16 cellular contexts compared by ENCODE assay signal in genomic region chr15:69623521-69624513, GRCh38.
DNase-seq lines count a peak whose midpoint lies in the region; ATAC-seq and TF ChIP-seq lines count a peak whose summit lies in the region.
"Had no signal": no experiment of that assay in that cellular context is flagged by ENCODE, and none has a peak within 500 bp of the region (broad histone marks: within the 10 kb centered on the region; RNA-seq: fewer than 3 reads in every experiment).

No MANE protein-coding gene starts in this region.

- intact Hi-C loops in activated CD8-positive, alpha-beta T cell treated with anti-CD3 and anti-CD28 coated beads for 36 hours (cut with micrococcal nuclease) = no loop called here
- intact Hi-C loops in left cardiac atrium (cut with DNase I) (no loop called here), aorta (cut with DNase I) (no loop called here)

- H3K27me3 Mint-ChIP-seq in activated naive CD8-positive, alpha-beta T cell treated with anti-CD3 and anti-CD28 coated beads, Interleukin-2, amount 50 U/mL, for 24 hours = peaks cover 37% of the 10 kb centered on the region
- H3K27me3 Mint-ChIP-seq in activated naive CD8-positive, alpha-beta T cell treated with anti-CD3 and anti-CD28 coated beads for 36 hours = peaks cover 16% of the 10 kb centered on the region
- H3K27me3 Mint-ChIP-seq in activated CD8-positive, alpha-beta T cell treated with anti-CD3 and anti-CD28 coated beads for 36 hours = peaks cover 3% of the 10 kb centered on the region

- no peak overlapping the region for H3K27ac Mint-ChIP-seq in activated naive CD8-positive, alpha-beta T cell treated with anti-CD3 and anti-CD28 coated beads, Interleukin-2, amount 50 U/mL, for 24 hours
- no peak overlapping the region for H3K27ac Mint-ChIP-seq in activated naive CD8-positive, alpha-beta T cell treated with anti-CD3 and anti-CD28 coated beads for 36 hours
- H3K27ac Mint-ChIP-seq in activated CD8-positive, alpha-beta T cell treated with anti-CD3 and anti-CD28 coated beads for 36 hours = no peak overlapping the region
- H3K27ac Mint-ChIP-seq: HFFc6 had no signal

- H3K4me3 ChIP-seq in fibroblast of mammary gland (ENCODE audit: control insufficient read depth, low read depth, low read length) (no peak overlapping the region), aorta (ENCODE audit: low read length in 2 of 2) (no peak overlapping the region)
- H3K4me3 ChIP-seq: BLaER1, pancreas, thyroid gland had no signal

- peaks cover 21% of the 10 kb centered on the region for H3K4me1 Mint-ChIP-seq in activated naive CD8-positive, alpha-beta T cell treated with anti-CD3 and anti-CD28 coated beads, Interleukin-2, amount 50 U/mL, for 24 hours
- H3K4me1 Mint-ChIP-seq in activated naive CD8-positive, alpha-beta T cell treated with anti-CD3 and anti-CD28 coated beads for 36 hours = peaks cover 5% of the 10 kb centered on the region
- peaks cover 8% of the 10 kb centered on the region for H3K4me1 Mint-ChIP-seq in activated CD8-positive, alpha-beta T cell treated with anti-CD3 and anti-CD28 coated beads for 36 hours (ENCODE audit: low read depth)

- no peaks in the 10 kb centered on the region for H3K9me3 ChIP-seq in aorta (ENCODE audit: control insufficient read depth, low read length)
- H3K9me3 ChIP-seq: pancreas, thyroid gland had no signal

- H3K36me3 Mint-ChIP-seq in activated naive CD8-positive, alpha-beta T cell treated with anti-CD3 and anti-CD28 coated beads, Interleukin-2, amount 50 U/mL, for 24 hours (ENCODE audit: low read depth) = no peaks in the 10 kb centered on the region
- H3K36me3 Mint-ChIP-seq in activated naive CD8-positive, alpha-beta T cell treated with anti-CD3 and anti-CD28 coated beads for 36 hours = no peaks in the 10 kb centered on the region
- H3K36me3 Mint-ChIP-seq in activated CD8-positive, alpha-beta T cell treated with anti-CD3 and anti-CD28 coated beads for 36 hours (ENCODE audit: low read depth) = no peaks in the 10 kb centered on the region

- H3K27me3 ChIP-seq in aorta (ENCODE audit: control insufficient read depth in 1 of 2, insufficient read depth in 2 of 2, low read length in 1 of 2) = no peaks in the 10 kb centered on the region
- H3K27me3 ChIP-seq: BLaER1, pancreas, thyroid gland had no signal

- no peaks in the 10 kb centered on the region for H3K4me1 ChIP-seq in aorta (ENCODE audit: control insufficient read depth in 1 of 2, insufficient read depth in 2 of 2, low read length in 2 of 2)
- H3K4me1 ChIP-seq: pancreas, thyroid gland had no signal

- H3K36me3 ChIP-seq in aorta (ENCODE audit: control insufficient read depth in 1 of 2, insufficient read depth in 2 of 2, low read length in 1 of 2) = no peaks in the 10 kb centered on the region
- H3K36me3 ChIP-seq: BLaER1, pancreas, thyroid gland had no signal

- no peak for TF ChIP-seq CTCF in activated CD8-positive, alpha-beta T cell treated with anti-CD3 and anti-CD28 coated beads for 36 hours (IDR thresholded peaks at IDR 0.05)
- no peak for TF ChIP-seq CTCF in fibroblast of mammary gland (conservative IDR thresholded peaks at IDR 0.05; ENCODE audit: control insufficient read depth, insufficient read depth, low read depth, low read length)

- WGBS in aorta, 2 donors = 55 to 60% methylated on average over 3 of the region's 3 CpGs

- CTCF ChIA-PET in activated CD8-positive, alpha-beta T cell treated with anti-CD3 and anti-CD28 coated beads for 36 hours (lab: Charles Lee) = interaction anchor here (1.3 kb wide), 1 partner anchor 33 kb away, joined by 3 read pairs; no protein-coding TSS in a partner anchor

- H3K9me3 Mint-ChIP-seq in activated naive CD8-positive, alpha-beta T cell treated with anti-CD3 and anti-CD28 coated beads, Interleukin-2, amount 50 U/mL, for 24 hours = no peaks in the 10 kb centered on the region
- H3K9me3 Mint-ChIP-seq in activated naive CD8-positive, alpha-beta T cell treated with anti-CD3 and anti-CD28 coated beads for 36 hours = no peaks in the 10 kb centered on the region
- H3K9me3 Mint-ChIP-seq in activated CD8-positive, alpha-beta T cell treated with anti-CD3 and anti-CD28 coated beads for 36 hours = no peaks in the 10 kb centered on the region
- H3K9me3 Mint-ChIP-seq: HFFc6 had no signal

- POLR2A ChIA-PET in activated CD8-positive, alpha-beta T cell treated with anti-CD3 and anti-CD28 coated beads for 36 hours (lab: Charles Lee) = no interaction called here

- DNase-seq in activated naive CD8-positive, alpha-beta T cell treated with anti-CD3 and anti-CD28 coated beads, Interleukin-2, amount 50 U/mL, for 24 hours = no peak
- DNase-seq in activated naive CD8-positive, alpha-beta T cell treated with anti-CD3 and anti-CD28 coated beads for 36 hours = no peak
- DNase-seq in activated CD8-positive, alpha-beta T cell treated with anti-CD3 and anti-CD28 coated beads for 36 hours = peak; percentile 20
- peak; percentile 8 for DNase-seq in fibroblast of mammary gland (ENCODE audit: low read depth)
- DNase-seq in left cardiac atrium = no peak
- no peak for DNase-seq in aorta
- DNase-seq: activated naive CD4-positive, alpha-beta T cell treated with anti-CD3 and anti-CD28 coated beads, Interleukin-2, amount 50 U/mL, for 16 hours; effector CD8-positive, alpha-beta T cell; foreskin fibroblast; HFFc6; NCI-H774; pancreas; stimulated activated CD4-positive, alpha-beta T cell treated with anti-CD3 and anti-CD28 coated beads, Interleukin-4, amount 100 ng/mL, for 4 hours; thyroid gland had no signal

- no peak overlapping the region for H3K4me3 Mint-ChIP-seq in activated naive CD8-positive, alpha-beta T cell treated with anti-CD3 and anti-CD28 coated beads, Interleukin-2, amount 50 U/mL, for 24 hours
- H3K4me3 Mint-ChIP-seq in activated naive CD8-positive, alpha-beta T cell treated with anti-CD3 and anti-CD28 coated beads for 36 hours = no peak overlapping the region
- H3K4me3 Mint-ChIP-seq in activated CD8-positive, alpha-beta T cell treated with anti-CD3 and anti-CD28 coated beads for 36 hours = no peak overlapping the region
- H3K4me3 Mint-ChIP-seq: HFFc6 had no signal

- peak; percentile 71 for ATAC-seq in activated naive CD8-positive, alpha-beta T cell treated with anti-CD3 and anti-CD28 coated beads, Interleukin-2, amount 50 U/mL, for 24 hours
- peak; percentile 66 for ATAC-seq in activated CD8-positive, alpha-beta T cell treated with anti-CD3 and anti-CD28 coated beads for 36 hours
- no peak for ATAC-seq in GM19395 (IDR thresholded peaks at IDR 0.05; ENCODE audit: unreplicated experiment)
- no peak for ATAC-seq in left cardiac atrium
- no peak for ATAC-seq in aorta (ENCODE audit: low FRiP score)
- ATAC-seq: pancreas had no signal

- H3K27ac ChIP-seq in aorta (ENCODE audit: low read depth in 1 of 2, low read length in 2 of 2) = no peak overlapping the region
- H3K27ac ChIP-seq: BLaER1, pancreas, thyroid gland had no signal

Comparison
In these comparisons a context has a peak if more than half of its experiments do, and no peak if none do; other contexts are left out.
1. ATAC-seq: peak in activated naive CD8-positive, alpha-beta T cell treated with anti-CD3 and anti-CD28 coated beads, Interleukin-2, amount 50 U/mL, for 24 hours (single experiment) and activated CD8-positive, alpha-beta T cell treated with anti-CD3 and anti-CD28 coated beads for 36 hours (single experiment); none in GM19395 (single experiment), left cardiac atrium (0 of 2) and aorta (single experiment).
2. DNase-seq: peak in activated CD8-positive, alpha-beta T cell treated with anti-CD3 and anti-CD28 coated beads for 36 hours (single experiment) and fibroblast of mammary gland (single experiment); none in activated naive CD8-positive, alpha-beta T cell treated with anti-CD3 and anti-CD28 coated beads, Interleukin-2, amount 50 U/mL, for 24 hours (single experiment), activated naive CD8-positive, alpha-beta T cell treated with anti-CD3 and anti-CD28 coated beads for 36 hours (single experiment), left cardiac atrium (single experiment) and aorta (0 of 2).